ENCODE assay signal across 15 cellular contexts in the genomic region with DNA sequence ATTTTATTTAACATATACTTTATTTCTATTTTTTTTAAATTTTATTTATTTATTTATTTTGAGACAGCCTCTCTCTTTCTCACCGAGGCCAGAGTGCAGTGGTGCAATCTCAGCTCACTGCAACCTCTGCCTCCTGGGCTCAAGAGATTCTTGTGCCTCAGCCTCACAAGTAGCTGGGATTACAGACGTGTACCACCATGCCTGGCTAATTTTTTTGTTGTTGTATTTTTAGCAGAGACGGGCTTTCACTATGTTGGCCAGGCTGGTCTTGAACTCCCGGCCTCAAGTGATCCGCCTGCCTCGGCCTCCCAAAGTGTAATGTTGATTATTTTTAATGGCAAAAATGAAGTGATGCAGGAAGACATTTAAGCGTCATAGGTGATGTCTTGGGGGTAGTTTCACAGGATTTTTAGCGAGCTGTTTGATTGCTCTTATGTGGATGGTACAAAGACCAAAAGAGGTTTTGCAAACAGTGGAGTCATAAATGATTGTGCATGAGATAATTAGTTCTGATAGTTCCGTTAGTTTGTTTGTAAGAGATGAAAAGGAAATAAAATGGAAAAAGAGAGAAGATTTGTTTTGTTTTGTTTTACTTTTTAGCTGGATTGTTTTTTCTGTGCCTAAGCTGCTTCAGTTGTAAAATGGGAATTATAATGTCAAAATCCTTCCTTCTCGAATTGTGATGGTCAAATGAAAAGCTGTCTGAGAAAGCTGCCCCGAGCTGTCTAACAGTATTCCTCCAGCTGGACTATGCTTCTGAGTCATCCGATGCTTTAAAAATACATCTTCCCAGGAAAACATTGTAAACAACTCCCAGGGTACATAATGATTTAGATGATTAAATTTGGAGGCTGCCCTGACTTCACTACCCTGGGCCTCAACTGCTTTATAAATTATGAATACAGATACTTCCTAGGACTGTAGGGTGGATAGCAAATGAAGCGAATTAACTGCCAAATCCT. TPM values are rescaled to one million over a fixed set of nuclear protein-coding genes. Genes with fewer than 3 reads are reported as not detected.
A peak's percentile ranks its signal among the peaks of the same experiment; 100 is the strongest.
DNase-seq lines count a peak whose midpoint lies in the region; ATAC-seq, FAIRE-seq and TF ChIP-seq lines count a peak whose summit lies in the region.
"Had no signal": no experiment of that assay in that cellular context is flagged by ENCODE, and none has a peak within 500 bp of the region (broad histone marks: within the 10 kb centered on the region; RNA-seq: fewer than 3 reads in every experiment).

No MANE protein-coding gene starts in this region.

- H3K36me3 ChIP-seq in colonic mucosa: no peaks in the 10 kb centered on the region
- H3K36me3 ChIP-seq: cardiac muscle cell had no signal

- no peaks in the 10 kb centered on the region for H3K27me3 ChIP-seq in colonic mucosa
- H3K27me3 ChIP-seq: cardiac muscle cell had no signal

- no peak for TF ChIP-seq CTCF in colonic mucosa (IDR thresholded peaks at IDR 0.05)

- peak overlapping the region; percentile 69 for H3K4me3 Mint-ChIP-seq in activated T-cell treated with anti-CD3 and anti-CD28 coated beads, Interleukin-2, amount 50 U/mL, for 24 hours
- H3K4me3 Mint-ChIP-seq in stimulated activated memory B cell treated with anti-CD40 and anti-IgM and Interleukin-4, amounts not matched to agents 10 μg/mL and 1 μg/mL and 100 μg/mL, for 72 hours: peak overlapping the region; percentile 28

- H3K4me1 ChIP-seq in colonic mucosa: no peaks in the 10 kb centered on the region
- H3K4me1 ChIP-seq: parathyroid adenoma had no signal

- H3K27ac ChIP-seq in colonic mucosa: peak overlapping the region; percentile 1
- H3K27ac ChIP-seq: cardiac muscle cell, epithelial cell of prostate, parathyroid adenoma had no signal

- H3K9me3 ChIP-seq in colonic mucosa: no peaks in the 10 kb centered on the region

- H3K4me3 ChIP-seq in colonic mucosa: no peak overlapping the region
- H3K4me3 ChIP-seq: cardiac muscle cell had no signal

- no peak for FAIRE-seq in HTR-8/SVneo (lab: Jason Lieb, UNC)
- FAIRE-seq: TTC549 had no signal

- no peak for DNase-seq in activated T-cell treated with anti-CD3 and anti-CD28 coated beads, Interleukin-2, amount 50 U/mL, for 24 hours
- DNase-seq in activated T-cell treated with anti-CD3 and anti-CD28 coated beads for 4 hours: no peak
- DNase-seq in RPMI7951 (ENCODE audit: low read depth): peak; percentile 42
- DNase-seq in colonic mucosa: peak; percentile 9
- no peak for DNase-seq in germinal center (ENCODE audit: low spot score)
- DNase-seq in HTR-8/SVneo (ENCODE audit: insufficient read length, low spot score): no peak
- DNase-seq: MM.1S, NCI-H2227 treated with DMSO at 0.1 percent for 48 hours had no signal

- no peaks in the 10 kb centered on the region for H3K9me3 Mint-ChIP-seq in activated T-cell treated with anti-CD3 and anti-CD28 coated beads, Interleukin-2, amount 50 U/mL, for 24 hours
- no peaks in the 10 kb centered on the region for H3K9me3 Mint-ChIP-seq in stimulated activated memory B cell treated with anti-CD40 and anti-IgM and Interleukin-4, amounts not matched to agents 10 μg/mL and 1 μg/mL and 100 μg/mL, for 72 hours

- H3K27me3 Mint-ChIP-seq in activated T-cell treated with anti-CD3 and anti-CD28 coated beads, Interleukin-2, amount 50 U/mL, for 24 hours: no peaks in the 10 kb centered on the region
- H3K27me3 Mint-ChIP-seq in stimulated activated memory B cell treated with anti-CD40 and anti-IgM and Interleukin-4, amounts not matched to agents 10 μg/mL and 1 μg/mL and 100 μg/mL, for 72 hours: no peaks in the 10 kb centered on the region

- peaks cover 91% of the 10 kb centered on the region for H3K36me3 Mint-ChIP-seq in activated T-cell treated with anti-CD3 and anti-CD28 coated beads, Interleukin-2, amount 50 U/mL, for 24 hours (ENCODE audit: low read depth)
- H3K36me3 Mint-ChIP-seq in stimulated activated memory B cell treated with anti-CD40 and anti-IgM and Interleukin-4, amounts not matched to agents 10 μg/mL and 1 μg/mL and 100 μg/mL, for 72 hours: peaks cover 63% of the 10 kb centered on the region

- intact Hi-C loops in colonic mucosa (cut with DNase I): no loop called here

- H3K9ac ChIP-seq in colonic mucosa (ENCODE audit: low read depth in 2 of 2, low read length in 2 of 2): no peak overlapping the region
- H3K9ac ChIP-seq: parathyroid adenoma had no signal

- ATAC-seq in stimulated activated memory B cell treated with anti-CD40 and anti-IgM and Interleukin-4, amounts not matched to agents 10 μg/mL and 1 μg/mL and 100 μg/mL, for 72 hours: no peak
- no peak for ATAC-seq in GM21619 (IDR thresholded peaks at IDR 0.05; ENCODE audit: unreplicated experiment)

- H3K4me1 Mint-ChIP-seq in activated T-cell treated with anti-CD3 and anti-CD28 coated beads, Interleukin-2, amount 50 U/mL, for 24 hours (ENCODE audit: low read depth): peaks cover 83% of the 10 kb centered on the region
- H3K4me1 Mint-ChIP-seq in stimulated activated memory B cell treated with anti-CD40 and anti-IgM and Interleukin-4, amounts not matched to agents 10 μg/mL and 1 μg/mL and 100 μg/mL, for 72 hours: peaks cover 96% of the 10 kb centered on the region

- peak overlapping the region; percentile 97 for H3K27ac Mint-ChIP-seq in activated T-cell treated with anti-CD3 and anti-CD28 coated beads, Interleukin-2, amount 50 U/mL, for 24 hours
- peak overlapping the region; percentile 76 for H3K27ac Mint-ChIP-seq in stimulated activated memory B cell treated with anti-CD40 and anti-IgM and Interleukin-4, amounts not matched to agents 10 μg/mL and 1 μg/mL and 100 μg/mL, for 72 hours

RNA-seq across cellular contexts. Expression of gene RHOH, which starts 14.7 kb away (rescaled TPM):
- total RNA-seq in RPMI7951 (2014; rRNA removed; shearing (Covaris generic)): not detected in 2 replicates
- total RNA-seq in colonic mucosa: 1 to 10 TPM; 1.6 to 2.6 TPM
- total RNA-seq: cardiac muscle cell, lung microvascular endothelial cell had no signal

Comparison
In these comparisons a context has a peak if more than half of its experiments do, and no peak if none do; other contexts are left out.
1. DNase-seq: peak in RPMI7951 (single experiment) and colonic mucosa (single experiment); none in activated T-cell treated with anti-CD3 and anti-CD28 coated beads, Interleukin-2, amount 50 U/mL, for 24 hours (single experiment), activated T-cell treated with anti-CD3 and anti-CD28 coated beads for 4 hours (single experiment), germinal center (single experiment) and HTR-8/SVneo (single experiment).